8 cellular contexts compared by ENCODE assay signal in the genomic region with DNA sequence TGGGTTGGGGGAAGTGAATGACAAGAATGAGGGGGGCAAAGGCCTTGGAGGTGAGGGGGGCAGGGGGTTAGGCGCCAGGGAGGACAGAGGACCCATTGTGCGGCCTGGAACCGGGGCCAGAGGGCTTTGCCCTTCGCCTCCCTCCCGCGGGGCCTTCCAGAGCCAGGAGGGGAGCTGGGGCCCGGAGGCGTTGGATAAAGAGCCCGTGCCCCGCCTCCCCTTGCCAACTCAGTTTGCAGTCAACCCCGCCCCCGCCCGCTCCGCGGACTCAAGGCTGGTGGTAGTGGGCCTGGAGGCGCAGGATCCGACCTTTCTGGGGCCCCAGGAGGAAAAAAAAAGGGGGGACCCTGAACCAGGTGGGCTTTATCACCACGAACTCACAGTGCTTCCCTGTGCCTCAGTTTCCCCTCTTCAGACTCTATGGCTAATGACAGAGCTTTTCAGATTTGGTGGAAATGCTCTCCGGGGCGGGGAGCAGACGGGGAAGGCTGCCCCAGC. TPM values are rescaled to one million over a fixed set of nuclear protein-coding genes. Genes with fewer than 3 reads are reported as not detected.
DNase-seq lines count a peak whose midpoint lies in the region; ATAC-seq, FAIRE-seq and TF ChIP-seq lines count a peak whose summit lies in the region.

No MANE protein-coding gene starts in this region.

- peaks cover 7% of the 10 kb centered on the region for H3F3A ChIP-seq in SK-N-SH (replicated peaks; ENCODE audit: insufficient read depth)

- H3K4me1 ChIP-seq in SK-N-SH (ENCODE audit: control insufficient read depth in 1 of 2, insufficient read depth in 2 of 2, low read depth in 1 of 2, low read length in 1 of 2) (peaks cover 0 to 42% of the 10 kb centered on the region in 2 experiments; a peak in 1 of 4 replicates), kidney (ENCODE audit: control insufficient read depth in 1 of 2, insufficient read depth in 1 of 2, low read depth in 1 of 2, low read length in 2 of 2) (peaks cover 0 to 25% of the 10 kb centered on the region in 2 donors)

- H3K4me3 ChIP-seq in SK-N-SH (ENCODE audit: low read depth in 2 of 2, low read length in 1 of 2) (peak overlapping the region; percentile 53 to 78), astrocyte of the spinal cord (ENCODE audit: low read depth, low read length) (peak overlapping the region; percentile 55), kidney (ENCODE audit: low read length in 2 of 2) (peak overlapping the region in 1 of 2 donors; percentile 63)

- 68% methylated on average over 18 of the region's 21 CpGs for WGBS in SK-N-SH (ENCODE audit: low lambda C conversion rate)

- H2AFZ ChIP-seq in SK-N-SH (ENCODE audit: low read depth) = peak overlapping the region; percentile 87

- peak overlapping the region; percentile 89 for H3K4me2 ChIP-seq in SK-N-SH

- POLR2A ChIA-PET in SK-N-SH (lab: Yijun Ruan, JAX) = interaction anchor here (5.0 kb wide), 1 partner anchor 29 kb away, joined by 39 read pairs; the partner anchor contains the start of gene PRPSAP1

- no peak for TF ChIP-seq RAD21 in SK-N-SH (IDR thresholded peaks at IDR 0.05; ENCODE audit: low read length)

- H3K36me3 ChIP-seq in SK-N-SH (replicated peaks in 1 of 2; ENCODE audit: control insufficient read depth in 1 of 2, insufficient read depth in 2 of 2, low read length in 1 of 2) = no peaks in the 10 kb centered on the region
- H3K36me3 ChIP-seq in kidney (ENCODE audit: control insufficient read depth in 1 of 2, insufficient read depth in 2 of 2, low read length in 2 of 2) = no peaks in the 10 kb centered on the region

- TF ChIP-seq EP300 in SK-N-SH (IDR thresholded peaks at IDR 0.05; ENCODE audit: borderline replicate concordance in 1 of 2, low read depth in 1 of 2, low read length in 1 of 2) = no peak

- in situ Hi-C loops in astrocyte of the spinal cord (cut with HindIII; ENCODE audit: low sequenced_read_pairs) = no loop called here

- DNase-seq in SK-N-SH = peak; percentile 54
- DNase-seq in astrocyte of the spinal cord (ENCODE audit: low read depth, low spot score) = peak; percentile 49
- DNase-seq in kidney = peak; percentile 82
- DNase-seq in stimulated activated naive B cell treated with anti-CD40 and anti-IgM and Interleukin-4, amounts not matched to agents 10 μg/mL and 1 μg/mL and 100 μg/mL, for 72 hours = no peak
- no peak for DNase-seq in SKM-1 treated with dmso at 0.1 percent for 144 hours (lab: John Stamatoyannopoulos, UW; ENCODE audit: unreplicated experiment)
- no peak for DNase-seq in AG08396 (ENCODE audit: low spot score)

- CTCF ChIA-PET in SK-N-SH (lab: Yijun Ruan, JAX) = interaction anchor here (0.8 to 13.8 kb wide), 10 partner anchors 13 to 200 kb away, joined by 3 to 312 read pairs (median 92); partner anchors contain the start of genes PRPSAP1 and QRICH2

- H4K20me1 ChIP-seq in SK-N-SH (ENCODE audit: insufficient read depth) = peaks cover 14% of the 10 kb centered on the region; the same call in 1 of the 2 replicates

- no peaks in the 10 kb centered on the region for H3K9me3 Mint-ChIP-seq in stimulated activated naive B cell treated with anti-CD40 and anti-IgM and Interleukin-4, amounts not matched to agents 10 μg/mL and 1 μg/mL and 100 μg/mL, for 72 hours

- FAIRE-seq in kidney (lab: Jason Lieb, UNC) = no peak

- peaks cover 13 to 35% of the 10 kb centered on the region in 2 donors for H3K4me1 Mint-ChIP-seq in stimulated activated naive B cell treated with anti-CD40 and anti-IgM and Interleukin-4, amounts not matched to agents 10 μg/mL and 1 μg/mL and 100 μg/mL, for 72 hours

- H3K36me3 Mint-ChIP-seq in stimulated activated naive B cell treated with anti-CD40 and anti-IgM and Interleukin-4, amounts not matched to agents 10 μg/mL and 1 μg/mL and 100 μg/mL, for 72 hours = peaks cover 2 to 5% of the 10 kb centered on the region in 2 donors

- H3K27me3 ChIP-seq in SK-N-SH (ENCODE audit: insufficient read depth) = no peaks in the 10 kb centered on the region

- TF ChIP-seq CTCF in SK-N-SH (IDR thresholded peaks at IDR 0.05) = no peak
- no peak for TF ChIP-seq CTCF in astrocyte of the spinal cord (IDR thresholded peaks at IDR 0.05; ENCODE audit: low read depth, low read length)
- no peak for TF ChIP-seq CTCF in kidney (IDR thresholded peaks at IDR 0.05; ENCODE audit: borderline replicate concordance, extremely low read depth, insufficient read depth)

- H3K79me2 ChIP-seq in SK-N-SH (ENCODE audit: insufficient read depth) = peaks cover 24% of the 10 kb centered on the region; the same call in 1 of the 2 replicates

- peaks cover 4 to 15% of the 10 kb centered on the region in 2 donors for H3K27me3 Mint-ChIP-seq in stimulated activated naive B cell treated with anti-CD40 and anti-IgM and Interleukin-4, amounts not matched to agents 10 μg/mL and 1 μg/mL and 100 μg/mL, for 72 hours

- ATAC-seq in SK-N-SH treated with all-trans-retinoic acid at 6 μM for 48 hours (no peak), GM18873 (IDR thresholded peaks at IDR 0.05; ENCODE audit: low FRiP score, unreplicated experiment) (no peak)
- no peak for ATAC-seq in stimulated activated naive B cell treated with anti-CD40 and anti-IgM and Interleukin-4, amounts not matched to agents 10 μg/mL and 1 μg/mL and 100 μg/mL, for 72 hours (replicated peaks)

- H3K9me3 ChIP-seq in SK-N-SH = no peaks in the 10 kb centered on the region
- no peaks in the 10 kb centered on the region for H3K9me3 ChIP-seq in kidney (ENCODE audit: control insufficient read depth in 1 of 2, low read length in 2 of 2)

- H3K9me2 ChIP-seq in SK-N-SH = no peaks in the 10 kb centered on the region

- H3K9ac ChIP-seq in SK-N-SH = peak overlapping the region; percentile 82; the same call in 1 of the 2 replicates
- H3K9ac ChIP-seq in kidney (ENCODE audit: low read length in 2 of 2) = no peak overlapping the region

- H3K27ac Mint-ChIP-seq in stimulated activated naive B cell treated with anti-CD40 and anti-IgM and Interleukin-4, amounts not matched to agents 10 μg/mL and 1 μg/mL and 100 μg/mL, for 72 hours = peak overlapping the region; percentile 81

- H3K27ac ChIP-seq in SK-N-SH (ENCODE audit: low read depth in 2 of 2, low read length in 1 of 2) (peak overlapping the region in 1 of 2 experiments; percentile 74; a peak in 1 of 4 replicates), kidney (ENCODE audit: low read depth in 2 of 2, low read length in 2 of 2) (no peak overlapping the region)

- intact Hi-C loops in kidney (cut with DNase I) = no loop called here

- peak overlapping the region; percentile 92 for H3K4me3 Mint-ChIP-seq in stimulated activated naive B cell treated with anti-CD40 and anti-IgM and Interleukin-4, amounts not matched to agents 10 μg/mL and 1 μg/mL and 100 μg/mL, for 72 hours

TF ChIP-seq in SK-N-SH, 30 proteins besides CTCF, POLR2A, EP300 and RAD21:
- TF ChIP-seq NRF1 (IDR thresholded peaks at IDR 0.05; ENCODE audit: low read depth, low read length) = no peak

TF ChIP-seq in SK-N-SH treated with all-trans-retinoic acid at 6 μM for 48 hours, 23 proteins besides CTCF, POLR2A, EP300 and RAD21 (continues in another document):
- no peak for TF ChIP-seq OSR1 (CRISPR knock-in tag; IDR thresholded peaks at IDR 0.05)
- TF ChIP-seq, protein P1, sequence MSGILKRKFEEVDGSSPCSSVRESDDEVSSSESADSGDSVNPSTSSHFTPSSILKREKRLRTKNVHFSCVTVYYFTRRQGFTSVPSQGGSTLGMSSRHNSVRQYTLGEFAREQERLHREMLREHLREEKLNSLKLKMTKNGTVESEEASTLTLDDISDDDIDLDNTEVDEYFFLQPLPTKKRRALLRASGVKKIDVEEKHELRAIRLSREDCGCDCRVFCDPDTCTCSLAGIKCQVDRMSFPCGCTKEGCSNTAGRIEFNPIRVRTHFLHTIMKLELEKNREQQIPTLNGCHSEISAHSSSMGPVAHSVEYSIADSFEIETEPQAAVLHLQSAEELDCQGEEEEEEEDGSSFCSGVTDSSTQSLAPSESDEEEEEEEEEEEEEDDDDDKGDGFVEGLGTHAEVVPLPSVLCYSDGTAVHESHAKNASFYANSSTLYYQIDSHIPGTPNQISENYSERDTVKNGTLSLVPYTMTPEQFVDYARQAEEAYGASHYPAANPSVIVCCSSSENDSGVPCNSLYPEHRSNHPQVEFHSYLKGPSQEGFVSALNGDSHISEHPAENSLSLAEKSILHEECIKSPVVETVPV (CRISPR knock-in tag; IDR thresholded peaks at IDR 0.05) = no peak
- TF ChIP-seq TOX (CRISPR knock-in tag; IDR thresholded peaks at IDR 0.05; ENCODE audit: borderline replicate concordance) = no peak
- TF ChIP-seq ZNF70 (CRISPR knock-in tag; IDR thresholded peaks at IDR 0.05) = no peak
- TF ChIP-seq BACH2 (CRISPR knock-in tag; IDR thresholded peaks at IDR 0.05; ENCODE audit: borderline replicate concordance) = no peak
- TF ChIP-seq RARB (CRISPR knock-in tag; IDR thresholded peaks at IDR 0.05) = no peak
- no peak for TF ChIP-seq ZNF8 (CRISPR knock-in tag; IDR thresholded peaks at IDR 0.05)
- no peak for TF ChIP-seq TCF4 (CRISPR knock-in tag; IDR thresholded peaks at IDR 0.05; ENCODE audit: borderline replicate concordance)
- TF ChIP-seq ZFP30 (CRISPR knock-in tag; IDR thresholded peaks at IDR 0.05) = no peak

RNA-seq across cellular contexts. Expression of gene SPHK1, which starts 2.1 kb away (rescaled TPM):
- polyA plus RNA-seq in SK-N-SH (2012; rRNA removed) = 7.7 and 12.3 TPM in 2 replicates
- polyA plus RNA-seq in SK-N-SH (2012; cell fraction: cytosol; rRNA removed) = 3.4 and 5.6 TPM in 2 replicates
- 43.8 and 66.0 TPM in 2 replicates for polyA plus RNA-seq in SK-N-SH (2012; cell fraction: nucleus; rRNA removed)
- total RNA-seq in kidney = 10.4 TPM
- 1.5 TPM for polyA plus RNA-seq in kidney (ENCODE audit: insufficient read depth, low read depth, low replicate concordance)

RNA-seq across cellular contexts. Expression of gene PRPSAP1, which starts 28.6 kb away (rescaled TPM):
- 118 and 125 TPM in 2 replicates for polyA plus RNA-seq in SK-N-SH (2012; rRNA removed)
- polyA plus RNA-seq in SK-N-SH (2012; cell fraction: cytosol; rRNA removed) = 105 and 114 TPM in 2 replicates
- polyA plus RNA-seq in SK-N-SH (2012; cell fraction: nucleus; rRNA removed) = 216 and 280 TPM in 2 replicates
- 37.6 TPM for total RNA-seq in kidney
- polyA plus RNA-seq in kidney (ENCODE audit: insufficient read depth, low read depth, low replicate concordance) = 39.9 TPM

Comparison
In these comparisons a context has a peak if more than half of its experiments do, and no peak if none do; other contexts are left out.
1. DNase-seq: peak in SK-N-SH (single experiment), astrocyte of the spinal cord (single experiment) and kidney (single experiment); none in stimulated activated naive B cell treated with anti-CD40 and anti-IgM and Interleukin-4, amounts not matched to agents 10 μg/mL and 1 μg/mL and 100 μg/mL, for 72 hours (single experiment), SKM-1 treated with dmso at 0.1 percent for 144 hours (single experiment) and AG08396 (single experiment).